Comparison of ENCODE assay signal across 1 cellular context in genomic region chr5:93006915-93007314, GRCh38.
TF ChIP-seq lines count a peak whose summit lies in the region.

No MANE protein-coding gene starts in this region.

TF ChIP-seq in IMR-90, 13 proteins besides CTCF, POLR2A, EP300 and RAD21 (continued from another document):
- TF ChIP-seq FOS (IDR thresholded peaks at IDR 0.05; ENCODE audit: low read depth, low read length) (no peak), RFX5 (IDR thresholded peaks at IDR 0.05; ENCODE audit: low read depth, low read length) (no peak), SMC3 (IDR thresholded peaks at IDR 0.05; ENCODE audit: low read depth, low read length) (no peak), CHD1 (IDR thresholded peaks at IDR 0.05; ENCODE audit: low read depth, low read length) (no peak), CEBPB (IDR thresholded peaks at IDR 0.05; ENCODE audit: low read depth, low read length) (no peak), ELK1 (IDR thresholded peaks at IDR 0.05; ENCODE audit: borderline replicate concordance, low read depth, low read length) (no peak), RCOR1 (IDR thresholded peaks at IDR 0.05; ENCODE audit: insufficient replicate concordance, low read length) (no peak), MAFK (IDR thresholded peaks at IDR 0.05; ENCODE audit: low read depth, low read length) (no peak)
